Comparison of ENCODE assay signal across 17 cellular contexts in genomic region chr11:125952973-125953372, GRCh38. TPM values are rescaled to one million over a fixed set of nuclear protein-coding genes. Genes with fewer than 3 reads are reported as not detected.
A peak's percentile ranks its signal among the peaks of the same experiment; 100 is the strongest.
DNase-seq lines count a peak whose midpoint lies in the region; ATAC-seq and TF ChIP-seq lines count a peak whose summit lies in the region.
"Had no signal": no experiment of that assay in that cellular context is flagged by ENCODE, and none has a peak within 500 bp of the region (broad histone marks: within the 10 kb centered on the region; RNA-seq: fewer than 3 reads in every experiment).

No MANE protein-coding gene starts in this region.

- no peaks in the 10 kb centered on the region for H3K27me3 Mint-ChIP-seq in type B pancreatic cell
- peaks cover 9 to 63% of the 10 kb centered on the region in 2 donors for H3K27me3 Mint-ChIP-seq in effector memory CD8-positive, alpha-beta T cell

- H3K4me1 Mint-ChIP-seq in type B pancreatic cell (ENCODE audit: unreplicated experiment): peaks cover 13% of the 10 kb centered on the region
- peaks cover 0 to 5% of the 10 kb centered on the region in 2 donors for H3K4me1 Mint-ChIP-seq in effector memory CD8-positive, alpha-beta T cell (ENCODE audit: low read depth in 2 of 2)

- intact Hi-C loops in lower lobe of right lung (cut with DNase I): no loop called here

- peak; percentile 0 for DNase-seq in NCI-H1694 treated with DMSO at 0.1 percent for 48 hours (lab: John Stamatoyannopoulos, UW)
- DNase-seq in NCI-H1694 (lab: John Stamatoyannopoulos, UW): no peak
- DNase-seq in cerebellum (ENCODE audit: low spot score): peak; percentile 89
- DNase-seq in lower lobe of right lung: peak; percentile 66
- no peak for DNase-seq in type B pancreatic cell (ENCODE audit: extremely low spot score, unreplicated experiment)
- DNase-seq in activated CD4-positive, alpha-beta T cell treated with anti-CD3 and anti-CD28 coated beads, Interleukin-2, amount 50 U/mL, for 4 hours: no peak
- DNase-seq in effector memory CD8-positive, alpha-beta T cell: no peak
- DNase-seq: activated CD4-positive, alpha-beta memory T cell treated with anti-CD3 and anti-CD28 coated beads for 36 hours; activated naive CD4-positive, alpha-beta T cell treated with anti-CD3 and anti-CD28 coated beads, Interleukin-2, amount 10 ng/mL, durations not matched to agents 7 days and 5 days; DMS53; MG63; T-helper 1 cell had no signal

- H3K36me3 Mint-ChIP-seq in type B pancreatic cell: peaks cover 11% of the 10 kb centered on the region
- no peaks in the 10 kb centered on the region for H3K36me3 Mint-ChIP-seq in effector memory CD8-positive, alpha-beta T cell (ENCODE audit: insufficient read depth)
- H3K36me3 Mint-ChIP-seq: activated CD4-positive, alpha-beta memory T cell treated with anti-CD3 and anti-CD28 coated beads for 36 hours; activated naive CD4-positive, alpha-beta T cell treated with anti-CD3 and anti-CD28 coated beads, Interleukin-2, amount 10 ng/mL, durations not matched to agents 7 days and 5 days had no signal

- ATAC-seq in lower lobe of right lung: peak; percentile 50 to 68
- no peak for ATAC-seq in GM18858 (IDR thresholded peaks at IDR 0.05; ENCODE audit: unreplicated experiment)
- ATAC-seq in effector memory CD8-positive, alpha-beta T cell (replicated peaks): no peak

- no peaks in the 10 kb centered on the region for H3K9me3 Mint-ChIP-seq in type B pancreatic cell
- no peaks in the 10 kb centered on the region for H3K9me3 Mint-ChIP-seq in effector memory CD8-positive, alpha-beta T cell
- H3K9me3 Mint-ChIP-seq: activated CD4-positive, alpha-beta memory T cell treated with anti-CD3 and anti-CD28 coated beads for 36 hours; activated naive CD4-positive, alpha-beta T cell treated with anti-CD3 and anti-CD28 coated beads, Interleukin-2, amount 10 ng/mL, durations not matched to agents 7 days and 5 days had no signal

- no peak overlapping the region for H3K4me3 ChIP-seq in lower lobe of right lung
- H3K4me3 ChIP-seq: MG63 had no signal

- no peak overlapping the region for H3K27ac ChIP-seq in lower lobe of right lung

- no peaks in the 10 kb centered on the region for H3K27me3 ChIP-seq in lower lobe of right lung (ENCODE audit: low read depth)
- H3K27me3 ChIP-seq: MG63 had no signal

- no peaks in the 10 kb centered on the region for H3K36me3 ChIP-seq in lower lobe of right lung

- H3K4me3 Mint-ChIP-seq in type B pancreatic cell: no peak overlapping the region
- no peak overlapping the region for H3K4me3 Mint-ChIP-seq in effector memory CD8-positive, alpha-beta T cell
- H3K4me3 Mint-ChIP-seq: activated CD4-positive, alpha-beta memory T cell treated with anti-CD3 and anti-CD28 coated beads for 36 hours; activated naive CD4-positive, alpha-beta T cell treated with anti-CD3 and anti-CD28 coated beads, Interleukin-2, amount 10 ng/mL, durations not matched to agents 7 days and 5 days had no signal

- no peaks in the 10 kb centered on the region for H3K4me1 ChIP-seq in lower lobe of right lung

- H3K27ac Mint-ChIP-seq in type B pancreatic cell: peak overlapping the region; percentile 36
- no peak overlapping the region for H3K27ac Mint-ChIP-seq in effector memory CD8-positive, alpha-beta T cell
- H3K27ac Mint-ChIP-seq: activated CD4-positive, alpha-beta memory T cell treated with anti-CD3 and anti-CD28 coated beads for 36 hours; activated naive CD4-positive, alpha-beta T cell treated with anti-CD3 and anti-CD28 coated beads, Interleukin-2, amount 10 ng/mL, durations not matched to agents 7 days and 5 days had no signal

- H3K9me3 ChIP-seq in lower lobe of right lung: no peaks in the 10 kb centered on the region
- H3K9me3 ChIP-seq: MG63 had no signal

- no peak for TF ChIP-seq CTCF in lower lobe of right lung (IDR thresholded peaks at IDR 0.05)
- no peak for TF ChIP-seq CTCF in type B pancreatic cell (conservative IDR thresholded peaks at IDR 0.05)

RNA-seq across cellular contexts. Expression of gene VSIG10L2, which starts 7.1 kb away (rescaled TPM):
- not detected for total RNA-seq in cerebellum
- not detected for total RNA-seq in lower lobe of right lung
- 0.31 TPM in 1 of 2 replicates, not detected in the other for total RNA-seq in type B pancreatic cell (ENCODE audit: low replicate concordance)
- total RNA-seq: activated CD4-positive, alpha-beta memory T cell treated with anti-CD3 and anti-CD28 coated beads for 36 hours; chondrocyte; frontal cortex; pulmonary artery endothelial cell; temporal lobe had no signal

RNA-seq across cellular contexts. Expression of gene DDX25, which starts 48.7 kb away (rescaled TPM):
- total RNA-seq in cerebellum (13.4 TPM), lower lobe of right lung (not detected), type B pancreatic cell (ENCODE audit: low replicate concordance) (0.79 and 1.8 TPM in 2 replicates)
- total RNA-seq: activated CD4-positive, alpha-beta memory T cell treated with anti-CD3 and anti-CD28 coated beads for 36 hours; chondrocyte; pulmonary artery endothelial cell had no signal

RNA-seq across cellular contexts. Expression of gene PUS3, which starts 50.0 kb away (rescaled TPM):
- total RNA-seq in cerebellum (10.6 TPM), lower lobe of right lung (10.0 TPM), type B pancreatic cell (ENCODE audit: low replicate concordance) (11.9 and 13.5 TPM in 2 replicates)

Comparison
In these comparisons a context has a peak if more than half of its experiments do, and no peak if none do; other contexts are left out.
1. DNase-seq: peak in NCI-H1694 treated with DMSO at 0.1 percent for 48 hours (single experiment), cerebellum (single experiment) and lower lobe of right lung (single experiment); none in NCI-H1694 (single experiment), type B pancreatic cell (single experiment), activated CD4-positive, alpha-beta T cell treated with anti-CD3 and anti-CD28 coated beads, Interleukin-2, amount 50 U/mL, for 4 hours (0 of 2) and effector memory CD8-positive, alpha-beta T cell (0 of 3).
2. ATAC-seq: peak in lower lobe of right lung (2 of 2); none in GM18858 (single experiment) and effector memory CD8-positive, alpha-beta T cell (single experiment).